13 cellular contexts compared by ENCODE assay signal in the genomic region with DNA sequence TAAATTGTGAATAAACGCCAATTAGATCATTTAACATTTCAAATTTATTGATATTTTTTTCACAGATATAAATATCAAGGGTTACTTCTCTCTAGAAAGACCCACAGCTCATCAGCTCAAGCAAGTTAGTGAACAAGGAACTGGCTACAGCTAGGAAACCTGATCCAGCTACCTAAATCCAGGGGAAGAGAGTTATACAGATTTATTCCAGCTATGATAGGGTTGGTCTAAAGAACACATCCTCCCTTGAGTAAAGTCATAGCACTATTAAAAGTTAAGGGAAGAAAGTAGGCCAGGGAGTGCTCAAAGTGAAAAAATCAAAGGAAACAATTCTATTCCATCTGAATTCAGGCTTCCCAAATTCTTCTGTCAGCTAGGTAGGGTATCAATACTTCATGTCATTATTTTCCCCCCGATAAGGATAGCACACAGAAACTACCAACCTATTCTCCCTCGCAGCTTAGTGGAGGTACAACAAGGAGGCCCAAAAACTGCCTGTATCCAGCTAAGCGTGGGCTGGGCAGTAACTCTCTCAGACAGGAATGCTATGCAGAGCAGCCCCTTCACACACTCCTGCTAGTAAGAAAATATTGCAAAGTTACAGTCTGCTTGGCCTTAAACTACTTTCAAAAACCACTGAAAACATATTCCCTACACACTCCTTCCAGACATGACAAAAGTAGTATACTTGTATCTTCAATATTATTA.
"Had no signal": no experiment of that assay in that cellular context is flagged by ENCODE, and none has a peak within 500 bp of the region (broad histone marks: within the 10 kb centered on the region; RNA-seq: fewer than 3 reads in every experiment).

No MANE protein-coding gene starts in this region.

- H3K9me3 ChIP-seq: uterus had no signal

- H3K4me3 ChIP-seq: coronary artery, lower lobe of right lung, tibial artery, uterus had no signal

- DNase-seq: activated CD4-positive, alpha-beta memory T cell treated with anti-CD3 and anti-CD28 coated beads, Interleukin-2, amount 10 ng/mL, durations not matched to agents 7 days and 5 days; activated CD8-positive, alpha-beta memory T cell treated with anti-CD3 and anti-CD28 coated beads, Interleukin-2, amount 50 U/mL, for 4 hours; activated naive CD4-positive, alpha-beta T cell treated with anti-CD3 and anti-CD28 coated beads, Interleukin-2, amount 50 U/mL, for 16 hours; lower lobe of right lung; retina; stimulated activated CD4-positive, alpha-beta T cell treated with anti-CD3 and anti-CD28 coated beads, Interleukin-2, amount 100 ng/mL, for 48 hours; T1000; tibial artery; uterus had no signal

- H3K27ac ChIP-seq: coronary artery, foreskin keratinocyte, lower lobe of right lung, tibial artery, uterus had no signal

- H3K27ac Mint-ChIP-seq: activated CD4-positive, alpha-beta memory T cell treated with anti-CD3 and anti-CD28 coated beads, Interleukin-2, amount 10 ng/mL, durations not matched to agents 7 days and 5 days; stimulated activated memory B cell treated with anti-CD40 and anti-IgM and Interleukin-4, amounts not matched to agents 10 μg/mL and 1 μg/mL and 100 μg/mL, for 72 hours had no signal

- H3K27me3 ChIP-seq: foreskin keratinocyte, tibial artery, uterus had no signal

- ATAC-seq: lower lobe of right lung; stimulated activated memory B cell treated with anti-CD40 and anti-IgM and Interleukin-4, amounts not matched to agents 10 μg/mL and 1 μg/mL and 100 μg/mL, for 72 hours had no signal

- H3K9me3 Mint-ChIP-seq: central memory CD8-positive, alpha-beta T cell had no signal

- H3K36me3 ChIP-seq: uterus had no signal

- H3K4me1 ChIP-seq: lower lobe of right lung, tibial artery, uterus had no signal

- H3K4me3 Mint-ChIP-seq: activated CD4-positive, alpha-beta memory T cell treated with anti-CD3 and anti-CD28 coated beads, Interleukin-2, amount 10 ng/mL, durations not matched to agents 7 days and 5 days; central memory CD8-positive, alpha-beta T cell; stimulated activated memory B cell treated with anti-CD40 and anti-IgM and Interleukin-4, amounts not matched to agents 10 μg/mL and 1 μg/mL and 100 μg/mL, for 72 hours had no signal

- H3K27me3 Mint-ChIP-seq: activated CD4-positive, alpha-beta memory T cell treated with anti-CD3 and anti-CD28 coated beads, Interleukin-2, amount 10 ng/mL, durations not matched to agents 7 days and 5 days; central memory CD8-positive, alpha-beta T cell; stimulated activated memory B cell treated with anti-CD40 and anti-IgM and Interleukin-4, amounts not matched to agents 10 μg/mL and 1 μg/mL and 100 μg/mL, for 72 hours had no signal
